10 cellular contexts compared by ENCODE assay signal in the genomic region with DNA sequence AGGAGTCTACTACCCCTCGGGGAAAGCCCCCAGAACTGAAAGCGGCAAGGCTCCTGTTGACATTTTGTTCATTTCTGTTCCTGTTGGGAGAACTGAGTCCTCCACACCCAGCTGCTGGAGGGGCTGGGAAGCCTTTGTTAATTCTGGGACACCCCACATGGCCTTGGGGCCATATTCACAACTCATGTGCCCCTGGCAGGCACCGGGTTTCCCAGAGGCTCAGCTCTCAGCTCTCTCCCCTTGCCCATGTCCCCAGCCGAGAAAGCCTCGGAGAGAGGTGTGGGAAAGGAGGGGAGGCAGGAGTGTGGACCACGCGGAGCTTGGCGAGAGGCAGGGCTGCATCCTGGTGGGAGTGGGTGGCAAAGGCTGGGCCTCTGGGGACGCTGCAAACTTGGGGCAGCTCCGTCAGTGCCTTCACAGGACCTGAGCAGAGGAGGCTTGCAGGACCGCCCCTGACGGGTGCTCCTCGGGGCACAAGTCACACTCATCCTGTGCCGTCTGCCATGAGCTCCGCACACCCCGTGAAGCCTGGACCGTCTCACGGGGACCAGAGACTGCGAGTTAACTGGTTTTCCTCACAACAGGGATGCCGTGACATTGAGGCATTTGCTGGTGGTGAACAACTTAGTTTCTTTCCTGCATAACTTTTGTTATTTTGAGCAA.
A peak's percentile ranks its signal among the peaks of the same experiment; 100 is the strongest.
DNase-seq lines count a peak whose midpoint lies in the region; ATAC-seq, FAIRE-seq and TF ChIP-seq lines count a peak whose summit lies in the region.
"Had no signal": no experiment of that assay in that cellular context is flagged by ENCODE, and none has a peak within 500 bp of the region (broad histone marks: within the 10 kb centered on the region; RNA-seq: fewer than 3 reads in every experiment).

No MANE protein-coding gene starts in this region.

- H2AFZ ChIP-seq in mammary epithelial cell (ENCODE audit: low read depth, low read length), result no peak overlapping the region
- no peak overlapping the region for H2AFZ ChIP-seq in GM23338

- no TSS peak for BruUV-seq in mammary epithelial cell (replicated peaks; lab: Mats Ljungman, UMichigan)

- DNase-seq in mammary epithelial cell (no peak), breast epithelium (ENCODE audit: low spot score in 2 of 2) (no peak), choroid plexus epithelial cell (ENCODE audit: low read depth) (no peak), GM23338 (ENCODE audit: low spot score) (no peak), NCI-H2107 treated with DMSO at 0.1 percent for 48 hours (lab: John Stamatoyannopoulos, UW; ENCODE audit: unreplicated experiment) (no peak), pancreas (no peak)
- DNase-seq: NCI-H2227 treated with DMSO at 0.1 percent for 48 hours had no signal

- H3K36me3 Mint-ChIP-seq in stimulated activated naive CD8-positive, alpha-beta T cell treated with anti-CD3 and anti-CD28 coated beads, Interleukin-15, Interleukin-2, amounts not matched to agents 100 ng/mL and 50 ng/mL, for 24 hours (ENCODE audit: low read depth), result peaks cover 9% of the 10 kb centered on the region
- H3K36me3 Mint-ChIP-seq in GM23338 (ENCODE audit: low read depth), result peaks cover 52% of the 10 kb centered on the region

- 44% methylated on average over 14 of the region's 20 CpGs for WGBS in mammary epithelial cell (ENCODE audit: low coverage, missing lambda C conversion rate)
- 66 to 73% methylated on average over 18 to 20 of the region's 20 CpGs for WGBS in pancreas, 2 donors

- H3K4me3 ChIP-seq in mammary epithelial cell (replicated peaks in 1 of 3; ENCODE audit: insufficient read depth in 1 of 3, low read depth in 2 of 3, low read length in 3 of 3) (peak overlapping the region in 1 of 3 experiments; percentile 13), breast epithelium (peak overlapping the region in 1 of 3 donors; percentile 49), WI38 (ENCODE audit: low read depth, low read length) (peak overlapping the region; percentile 17), choroid plexus epithelial cell (ENCODE audit: low read depth, low read length) (peak overlapping the region; percentile 32), GM23338 (no peak overlapping the region), pancreas (no peak overlapping the region)
- H3K4me3 ChIP-seq: skin epidermis had no signal

- no peaks in the 10 kb centered on the region for H3K36me3 ChIP-seq in mammary epithelial cell (ENCODE audit: insufficient read depth, low read length)
- H3K36me3 ChIP-seq in breast epithelium, result no peaks in the 10 kb centered on the region
- no peaks in the 10 kb centered on the region; the same call in 1 of the 2 replicates for H3K36me3 ChIP-seq in GM23338 (ENCODE audit: insufficient read depth)
- no peaks in the 10 kb centered on the region for H3K36me3 ChIP-seq in pancreas

- H3K4me3 Mint-ChIP-seq in stimulated activated naive CD8-positive, alpha-beta T cell treated with anti-CD3 and anti-CD28 coated beads, Interleukin-15, Interleukin-2, amounts not matched to agents 100 ng/mL and 50 ng/mL, for 24 hours, result peak overlapping the region; percentile 40
- no peak overlapping the region for H3K4me3 Mint-ChIP-seq in GM23338

- H3K79me2 ChIP-seq in mammary epithelial cell (ENCODE audit: insufficient read depth, low read length) (no peaks in the 10 kb centered on the region), GM23338 (replicated peaks; ENCODE audit: insufficient read depth) (no peaks in the 10 kb centered on the region)

- FAIRE-seq in pancreas (lab: Jason Lieb, UNC), result no peak

- no peak overlapping the region for H3K9ac ChIP-seq in mammary epithelial cell (ENCODE audit: insufficient read depth, low read length)

- H3K27me3 ChIP-seq in mammary epithelial cell (ENCODE audit: insufficient read depth, low read length) (no peaks in the 10 kb centered on the region), breast epithelium (peaks cover 0 to 4% of the 10 kb centered on the region in 2 donors), GM23338 (ENCODE audit: insufficient read depth) (no peaks in the 10 kb centered on the region), pancreas (no peaks in the 10 kb centered on the region)

- no peaks in the 10 kb centered on the region for H3K27me3 Mint-ChIP-seq in stimulated activated naive CD8-positive, alpha-beta T cell treated with anti-CD3 and anti-CD28 coated beads, Interleukin-15, Interleukin-2, amounts not matched to agents 100 ng/mL and 50 ng/mL, for 24 hours
- H3K27me3 Mint-ChIP-seq in GM23338 (ENCODE audit: insufficient read depth, low read depth, poor library complexity), result peaks cover 7% of the 10 kb centered on the region

- peaks cover 18% of the 10 kb centered on the region for H3K4me1 Mint-ChIP-seq in stimulated activated naive CD8-positive, alpha-beta T cell treated with anti-CD3 and anti-CD28 coated beads, Interleukin-15, Interleukin-2, amounts not matched to agents 100 ng/mL and 50 ng/mL, for 24 hours (ENCODE audit: low read depth)
- no peaks in the 10 kb centered on the region for H3K4me1 Mint-ChIP-seq in GM23338

- H3K9me3 ChIP-seq in mammary epithelial cell (replicated peaks; ENCODE audit: insufficient read depth, low read length), result peaks cover 8% of the 10 kb centered on the region
- H3K9me3 ChIP-seq in breast epithelium, result peaks cover 7 to 18% of the 10 kb centered on the region in 2 donors
- H3K9me3 ChIP-seq in pancreas, result no peaks in the 10 kb centered on the region

- H3F3A ChIP-seq in GM23338 (replicated peaks; ENCODE audit: low read depth), result 0 out of 2 replicates have a peak, but pooled peaks cover 3% of the 10 kb centered on the region

- H3K27ac Mint-ChIP-seq in stimulated activated naive CD8-positive, alpha-beta T cell treated with anti-CD3 and anti-CD28 coated beads, Interleukin-15, Interleukin-2, amounts not matched to agents 100 ng/mL and 50 ng/mL, for 24 hours, result peak overlapping the region; percentile 27
- H3K27ac Mint-ChIP-seq in GM23338, result no peak overlapping the region

- H4K20me1 ChIP-seq in mammary epithelial cell (ENCODE audit: insufficient read depth, low read length) (no peaks in the 10 kb centered on the region), GM23338 (replicated peaks; ENCODE audit: insufficient read depth) (no peaks in the 10 kb centered on the region)

- no peak for TF ChIP-seq CTCF in mammary epithelial cell (conservative IDR thresholded peaks at IDR 0.05 in 1 of 2, IDR thresholded peaks at IDR 0.05 in 1 of 2; ENCODE audit: extremely low read depth in 1 of 2, insufficient read depth in 1 of 2, low read depth in 1 of 2, low read length in 2 of 2)
- TF ChIP-seq CTCF in breast epithelium (IDR thresholded peaks at IDR 0.05), result no peak
- TF ChIP-seq CTCF in WI38 (IDR thresholded peaks at IDR 0.05; ENCODE audit: low read depth, low read length), result no peak
- TF ChIP-seq CTCF in choroid plexus epithelial cell (conservative IDR thresholded peaks at IDR 0.05; ENCODE audit: low read depth, low read length), result no peak
- no peak for TF ChIP-seq CTCF in GM23338 (conservative IDR thresholded peaks at IDR 0.05; ENCODE audit: low read depth in 2 of 2)
- TF ChIP-seq CTCF in pancreas (IDR thresholded peaks at IDR 0.05), result no peak

- ATAC-seq in GM23338 (no peak), pancreas (no peak)

- intact Hi-C loops in mammary epithelial cell (cut with micrococcal nuclease), result no loop called here
- intact Hi-C loops in breast epithelium (cut with DNase I; ENCODE audit: low total_unique reads), result no loop called here
- intact Hi-C loops in pancreas (cut with DNase I), result no loop called here

- in situ Hi-C loops in mammary epithelial cell (cut with MboI; ENCODE audit: low sequenced_read_pairs in 2 of 2), result no loop called here

- H3K9me2 ChIP-seq in GM23338 (ENCODE audit: insufficient read depth), result no peaks in the 10 kb centered on the region

- H3K9me3 Mint-ChIP-seq in stimulated activated naive CD8-positive, alpha-beta T cell treated with anti-CD3 and anti-CD28 coated beads, Interleukin-15, Interleukin-2, amounts not matched to agents 100 ng/mL and 50 ng/mL, for 24 hours, result peaks cover 15% of the 10 kb centered on the region
- H3K9me3 Mint-ChIP-seq in GM23338, result no peaks in the 10 kb centered on the region; the same call in none of the 3 replicates

- TF ChIP-seq POLR2A in breast epithelium (IDR thresholded peaks at IDR 0.05), result no peak

- no peak overlapping the region for H3K27ac ChIP-seq in mammary epithelial cell (ENCODE audit: insufficient read depth, low read depth, low read length)
- H3K27ac ChIP-seq in breast epithelium, result no peak overlapping the region
- H3K27ac ChIP-seq in GM23338 (ENCODE audit: low read depth), result no peak overlapping the region
- H3K27ac ChIP-seq in pancreas, result no peak overlapping the region
- H3K27ac ChIP-seq: skin epidermis had no signal

- dilution Hi-C loops in mammary epithelial cell (cut with HindIII; ENCODE audit: low sequenced_read_pairs), result no loop called here

- CTCF ChIA-PET in mammary epithelial cell (lab: Charles Lee; ENCODE audit: low non-redundant PET), result no interaction called here

- H3K4me2 ChIP-seq in mammary epithelial cell (ENCODE audit: insufficient read depth, low read depth, low read length), result peak overlapping the region; percentile 44
- no peak overlapping the region for H3K4me2 ChIP-seq in GM23338

- H3K4me1 ChIP-seq in mammary epithelial cell (ENCODE audit: insufficient read depth, low read length) (no peaks in the 10 kb centered on the region), breast epithelium (no peaks in the 10 kb centered on the region), GM23338 (ENCODE audit: insufficient read depth) (no peaks in the 10 kb centered on the region), pancreas (no peaks in the 10 kb centered on the region)

Comparison
In these comparisons a context has a peak if more than half of its experiments do, and no peak if none do; other contexts are left out.
1. H3K4me3 ChIP-seq: peak in WI38 (single experiment) and choroid plexus epithelial cell (single experiment); none in GM23338 (single experiment) and pancreas (0 of 4).